In the genomic region with DNA sequence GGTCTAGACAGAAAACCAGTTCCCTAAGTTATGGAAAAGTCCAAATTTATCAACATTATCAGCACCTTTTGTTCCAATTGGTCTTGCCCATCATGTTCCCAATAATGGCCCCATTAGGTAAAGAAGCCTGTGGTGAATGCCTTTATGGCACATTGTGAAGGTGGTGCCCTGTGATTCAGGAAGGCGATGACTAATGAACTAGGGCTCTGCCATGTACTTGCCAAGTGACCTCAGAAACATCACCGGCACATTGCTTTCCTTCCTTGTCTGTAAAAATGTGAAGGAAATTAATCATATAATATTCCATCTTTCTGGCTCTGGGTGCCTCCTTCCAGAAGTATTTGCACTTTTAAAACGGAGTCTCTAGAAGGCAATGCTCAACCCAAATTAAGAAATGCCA, we compare ENCODE assay signal across 18 cellular contexts.
A peak's percentile ranks its signal among the peaks of the same experiment; 100 is the strongest.
DNase-seq lines count a peak whose midpoint lies in the region; ATAC-seq, FAIRE-seq and TF ChIP-seq lines count a peak whose summit lies in the region.
"Had no signal": no experiment of that assay in that cellular context is flagged by ENCODE, and none has a peak within 500 bp of the region (broad histone marks: within the 10 kb centered on the region; RNA-seq: fewer than 3 reads in every experiment).

No MANE protein-coding gene starts in this region.

- CTCF ChIA-PET in T-cell (lab: Charles Lee) = no interaction called here

- H3K4me1 ChIP-seq in keratinocyte (ENCODE audit: control insufficient read depth, extremely low read depth, insufficient read depth, low read length) = peaks cover 14% of the 10 kb centered on the region
- H3K4me1 ChIP-seq in ascending aorta = peaks cover 3 to 17% of the 10 kb centered on the region in 2 donors

- H3K36me3 Mint-ChIP-seq in CD14-positive monocyte (no peaks in the 10 kb centered on the region), T-cell (no peaks in the 10 kb centered on the region)
- H3K36me3 Mint-ChIP-seq: natural killer cell treated with Interleukin-12 subunit alpha and Interleukin-12 subunit beta and Interleukin-15 and Interleukin-18, amount 100 ng/mL, for 72 hours; stimulated activated effector memory CD8-positive, alpha-beta T cell treated with anti-CD3 and anti-CD28 coated beads, Interleukin-12 subunit alpha, Interleukin-12 subunit beta, amount 100 ng/mL, for 72 hours had no signal

- DNase-seq in AG10803 (ENCODE audit: low read depth) (peak; percentile 33), HS-5 (ENCODE audit: low read depth) (peak; percentile 31), amniotic epithelial cell (ENCODE audit: low read depth) (peak; percentile 9), keratinocyte (ENCODE audit: low read depth, low spot score) (peak; percentile 71), NCI-H2081 treated with DMSO at 0.1 percent for 48 hours (lab: John Stamatoyannopoulos, UW) (no peak), CD14-positive monocyte (ENCODE audit: low spot score) (no peak), ascending aorta (ENCODE audit: low spot score in 2 of 2) (no peak), T-cell (no peak)
- DNase-seq: effector memory CD4-positive, alpha-beta T cell; NCI-H226; stimulated activated CD4-positive, alpha-beta T cell treated with anti-CD3 and anti-CD28 coated beads, Interleukin-4, amount 100 ng/mL, for 24 hours had no signal

- no peak overlapping the region for H3K4me3 Mint-ChIP-seq in CD14-positive monocyte
- no peak overlapping the region for H3K4me3 Mint-ChIP-seq in T-cell
- H3K4me3 Mint-ChIP-seq: activated T-helper 17 cell treated with anti-CD3 and anti-CD28 coated beads, Interleukin-2, amount 50 U/mL, for 72 hours; natural killer cell treated with Interleukin-12 subunit alpha and Interleukin-12 subunit beta and Interleukin-15 and Interleukin-18, amount 100 ng/mL, for 72 hours; stimulated activated effector memory CD8-positive, alpha-beta T cell treated with anti-CD3 and anti-CD28 coated beads, Interleukin-12 subunit alpha, Interleukin-12 subunit beta, amount 100 ng/mL, for 72 hours; T-helper 2 cell treated with Interferon-gamma antibody and Interleukin-4, amounts not matched to agents 5 μg/mL and 100 μg/mL, for 36 hours had no signal

- H3K27ac ChIP-seq in keratinocyte (ENCODE audit: control insufficient read depth, insufficient read depth, low read length) (peak overlapping the region; percentile 32), ascending aorta (peak overlapping the region in 1 of 2 donors; percentile 5)
- H3K27ac ChIP-seq: Peyer's patch had no signal

- H3K9me3 Mint-ChIP-seq in CD14-positive monocyte = peaks cover 0 to 2% (median 0%) of the 10 kb centered on the region in 7 donors
- H3K9me3 Mint-ChIP-seq in T-cell = peaks cover 0 to 5% (median 0%) of the 10 kb centered on the region in 3 donors
- H3K9me3 Mint-ChIP-seq: activated T-helper 17 cell treated with anti-CD3 and anti-CD28 coated beads, Interleukin-2, amount 50 U/mL, for 72 hours; natural killer cell treated with Interleukin-12 subunit alpha and Interleukin-12 subunit beta and Interleukin-15 and Interleukin-18, amount 100 ng/mL, for 72 hours; stimulated activated effector memory CD8-positive, alpha-beta T cell treated with anti-CD3 and anti-CD28 coated beads, Interleukin-12 subunit alpha, Interleukin-12 subunit beta, amount 100 ng/mL, for 72 hours; T-helper 2 cell treated with Interferon-gamma antibody and Interleukin-4, amounts not matched to agents 5 μg/mL and 100 μg/mL, for 36 hours had no signal

- H3K9me3 ChIP-seq in keratinocyte (ENCODE audit: control insufficient read depth, low read depth, low read length) (no peaks in the 10 kb centered on the region), ascending aorta (no peaks in the 10 kb centered on the region)
- H3K9me3 ChIP-seq: Peyer's patch, right atrium auricular region had no signal

- H2AFZ ChIP-seq in keratinocyte (ENCODE audit: control insufficient read depth, low read length) = no peak overlapping the region

- no peak overlapping the region for H3K27ac Mint-ChIP-seq in CD14-positive monocyte
- no peak overlapping the region for H3K27ac Mint-ChIP-seq in T-cell
- H3K27ac Mint-ChIP-seq: activated T-helper 17 cell treated with anti-CD3 and anti-CD28 coated beads, Interleukin-2, amount 50 U/mL, for 72 hours; natural killer cell treated with Interleukin-12 subunit alpha and Interleukin-12 subunit beta and Interleukin-15 and Interleukin-18, amount 100 ng/mL, for 72 hours; stimulated activated effector memory CD8-positive, alpha-beta T cell treated with anti-CD3 and anti-CD28 coated beads, Interleukin-12 subunit alpha, Interleukin-12 subunit beta, amount 100 ng/mL, for 72 hours; T-helper 2 cell treated with Interferon-gamma antibody and Interleukin-4, amounts not matched to agents 5 μg/mL and 100 μg/mL, for 36 hours had no signal

- peak; percentile 95 for FAIRE-seq in keratinocyte (lab: Jason Lieb, UNC)

- no peaks in the 10 kb centered on the region for H3K27me3 ChIP-seq in keratinocyte (ENCODE audit: control insufficient read depth, extremely low read depth, insufficient read depth, low read length)
- H3K27me3 ChIP-seq in ascending aorta = no peaks in the 10 kb centered on the region
- H3K27me3 ChIP-seq: heart right ventricle, Peyer's patch, right atrium auricular region had no signal

- intact Hi-C loops in CD14-positive monocyte (cut with micrococcal nuclease) (no loop called here), ascending aorta (cut with DNase I) (no loop called here)

- peaks cover 2 to 14% (median 4%) of the 10 kb centered on the region in 3 donors for H3K27me3 Mint-ChIP-seq in CD14-positive monocyte (ENCODE audit: low read depth in 3 of 3)
- H3K27me3 Mint-ChIP-seq in T-cell = peaks cover 0 to 13% of the 10 kb centered on the region in 2 donors

- TF ChIP-seq CTCF in AG10803 (conservative IDR thresholded peaks at IDR 0.05; ENCODE audit: low read length) (no peak), keratinocyte (optimal IDR thresholded peaks at IDR 0.05 in 1 of 3, IDR thresholded peaks at IDR 0.05 in 1 of 3, conservative IDR thresholded peaks at IDR 0.05 in 1 of 3; ENCODE audit: extremely low read depth in 1 of 3, insufficient read depth in 2 of 3, low read length in 3 of 3) (no peak), CD14-positive monocyte (IDR thresholded peaks at IDR 0.05) (no peak), ascending aorta (IDR thresholded peaks at IDR 0.05) (no peak)

- peak overlapping the region; percentile 35 for H3K4me2 ChIP-seq in keratinocyte (ENCODE audit: control insufficient read depth, extremely low read depth, insufficient read depth, low read depth, low read length)

- no peak overlapping the region for H3K9ac ChIP-seq in keratinocyte (ENCODE audit: control insufficient read depth, extremely low read depth, insufficient read depth, low read length)

- H3K79me2 ChIP-seq in keratinocyte (ENCODE audit: control insufficient read depth, insufficient read depth, low read length) = no peaks in the 10 kb centered on the region

- H3K4me3 ChIP-seq in AG10803 (ENCODE audit: low read length) (no peak overlapping the region), keratinocyte (ENCODE audit: control insufficient read depth in 2 of 3, extremely low read depth in 1 of 3, insufficient read depth in 2 of 3, low read depth in 1 of 3, low read length in 3 of 3) (no peak overlapping the region), ascending aorta (no peak overlapping the region)
- H3K4me3 ChIP-seq: heart right ventricle, Peyer's patch, right atrium auricular region had no signal

- H3K4me1 Mint-ChIP-seq in CD14-positive monocyte (no peaks in the 10 kb centered on the region), T-cell (no peaks in the 10 kb centered on the region)
- H3K4me1 Mint-ChIP-seq: activated T-helper 17 cell treated with anti-CD3 and anti-CD28 coated beads, Interleukin-2, amount 50 U/mL, for 72 hours; stimulated activated effector memory CD8-positive, alpha-beta T cell treated with anti-CD3 and anti-CD28 coated beads, Interleukin-12 subunit alpha, Interleukin-12 subunit beta, amount 100 ng/mL, for 72 hours had no signal

- no peaks in the 10 kb centered on the region for H3K9me1 ChIP-seq in keratinocyte (ENCODE audit: control insufficient read depth, extremely low read depth, insufficient read depth, low read length)

- H3K36me3 ChIP-seq in keratinocyte (ENCODE audit: control insufficient read depth in 2 of 2, extremely low read depth in 1 of 2, insufficient read depth in 2 of 2, low read length in 2 of 2) (no peaks in the 10 kb centered on the region), ascending aorta (no peaks in the 10 kb centered on the region)
- H3K36me3 ChIP-seq: heart right ventricle, Peyer's patch, right atrium auricular region had no signal

- H4K20me1 ChIP-seq in keratinocyte (ENCODE audit: control insufficient read depth, extremely low read depth, insufficient read depth, low read length) = no peaks in the 10 kb centered on the region

- ATAC-seq in T-cell (replicated peaks in 1 of 4) = no peak
- ATAC-seq: activated T-helper 17 cell treated with anti-CD3 and anti-CD28 coated beads, Interleukin-2, amount 50 U/mL, for 72 hours; natural killer cell treated with Interleukin-12 subunit alpha and Interleukin-12 subunit beta and Interleukin-15 and Interleukin-18, amount 100 ng/mL, for 72 hours; stimulated activated effector memory CD8-positive, alpha-beta T cell treated with anti-CD3 and anti-CD28 coated beads, Interleukin-12 subunit alpha, Interleukin-12 subunit beta, amount 100 ng/mL, for 72 hours had no signal

- dilution Hi-C loops in keratinocyte (cut with MboI; ENCODE audit: extremely low pct_ligation_motif_present, low sequenced_read_pairs) = no loop called here

- POLR2A ChIA-PET in T-cell (lab: Charles Lee) = no interaction called here

Comparison
In these comparisons a context has a peak if more than half of its experiments do, and no peak if none do; other contexts are left out.
1. DNase-seq: peak in AG10803 (single experiment), HS-5 (single experiment), amniotic epithelial cell (single experiment) and keratinocyte (single experiment); none in NCI-H2081 treated with DMSO at 0.1 percent for 48 hours (single experiment), CD14-positive monocyte (single experiment), ascending aorta (0 of 2) and T-cell (0 of 34).